ENCODE assay signal across 9 cellular contexts in the genomic region with DNA sequence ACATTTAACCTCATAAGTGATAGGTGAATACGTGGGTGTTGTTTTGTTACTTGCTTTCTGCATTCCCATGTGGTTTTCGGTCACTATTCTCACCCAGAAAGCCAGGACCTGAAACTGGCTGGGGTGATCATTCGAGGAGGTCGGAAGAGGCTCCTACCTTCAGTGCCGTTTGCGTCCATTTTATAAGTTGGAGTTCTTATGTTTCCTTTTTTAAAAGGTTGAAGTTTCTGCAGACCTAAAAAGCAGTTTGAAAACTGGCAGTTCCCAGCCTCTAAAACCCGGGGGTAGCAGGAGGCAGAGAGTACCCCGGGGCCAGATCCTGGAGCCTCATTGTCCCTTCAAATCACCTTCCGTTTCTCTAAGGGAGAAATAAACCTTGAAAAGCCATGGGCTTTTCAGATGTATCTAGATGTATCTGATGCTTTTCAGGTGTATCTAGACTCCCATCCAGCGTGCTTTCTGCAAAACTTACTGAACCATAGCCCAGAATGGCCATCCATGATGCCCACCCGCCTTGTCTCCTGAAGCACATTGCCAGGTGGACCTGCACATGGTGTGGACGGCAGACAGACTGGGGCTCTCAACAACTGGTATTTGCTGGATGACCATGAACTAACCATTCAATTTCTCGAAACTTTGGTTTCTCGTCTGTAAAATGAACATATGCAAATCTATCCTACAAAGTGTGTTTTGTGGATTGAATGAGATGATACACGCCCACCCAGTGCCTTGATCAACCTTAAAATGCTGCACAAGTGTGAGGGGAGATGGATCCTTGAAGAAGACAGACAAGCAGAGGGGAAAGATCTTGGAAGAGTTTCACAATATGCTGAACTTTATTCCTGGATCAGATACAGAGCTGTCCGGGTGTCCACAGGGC. TPM values are rescaled to one million over a fixed set of nuclear protein-coding genes. Genes with fewer than 3 reads are reported as not detected.
DNase-seq lines count a peak whose midpoint lies in the region; ATAC-seq lines count a peak whose summit lies in the region.
"Had no signal": no experiment of that assay in that cellular context is flagged by ENCODE, and none has a peak within 500 bp of the region (broad histone marks: within the 10 kb centered on the region; RNA-seq: fewer than 3 reads in every experiment).

No MANE protein-coding gene starts in this region.

- H3K36me3 Mint-ChIP-seq in activated CD4-positive, alpha-beta memory T cell treated with anti-CD3 and anti-CD28 coated beads for 36 hours = peaks cover 58% of the 10 kb centered on the region
- H3K36me3 Mint-ChIP-seq in stimulated activated naive B cell treated with anti-CD40 and anti-IgM and Interleukin-4, amounts not matched to agents 10 μg/mL and 1 μg/mL and 100 μg/mL, for 72 hours = peaks cover 64 to 75% of the 10 kb centered on the region in 2 donors

- intact Hi-C loops in activated CD4-positive, alpha-beta memory T cell treated with anti-CD3 and anti-CD28 coated beads for 36 hours (cut with micrococcal nuclease) = loop anchor here (1.0 to 5.0 kb wide), 4 partner anchors 10 to 197 kb away; a partner anchor contains a TSS
- intact Hi-C loops in left cardiac atrium (cut with DNase I) = no loop called here

- no peak overlapping the region for H3K4me3 ChIP-seq in H7 (ENCODE audit: insufficient read depth, low read depth, low read length)

- DNase-seq in H7 (peak; percentile 16), left cardiac atrium (peak; percentile 8), kidney tubule cell (ENCODE audit: low spot score) (no peak), GM19238 (ENCODE audit: insufficient read length, low spot score) (no peak)
- DNase-seq in activated CD4-positive, alpha-beta memory T cell treated with anti-CD3 and anti-CD28 coated beads for 36 hours = peak; percentile 57
- no peak for DNase-seq in stimulated activated naive B cell treated with anti-CD40 and anti-IgM and Interleukin-4, amounts not matched to agents 10 μg/mL and 1 μg/mL and 100 μg/mL, for 72 hours
- DNase-seq: SHP77 treated with DMSO at 0.1 percent for 48 hours had no signal

- CTCF ChIA-PET in activated CD4-positive, alpha-beta memory T cell treated with anti-CD3 and anti-CD28 coated beads for 36 hours (lab: Charles Lee) = interaction anchor here (1.6 kb wide), 1 partner anchor 32 kb away, joined by 4 read pairs; no protein-coding TSS in a partner anchor

- H3K9me3 Mint-ChIP-seq in activated CD4-positive, alpha-beta memory T cell treated with anti-CD3 and anti-CD28 coated beads for 36 hours = no peaks in the 10 kb centered on the region
- H3K9me3 Mint-ChIP-seq in stimulated activated naive B cell treated with anti-CD40 and anti-IgM and Interleukin-4, amounts not matched to agents 10 μg/mL and 1 μg/mL and 100 μg/mL, for 72 hours = no peaks in the 10 kb centered on the region

- H3K27ac Mint-ChIP-seq in activated CD4-positive, alpha-beta memory T cell treated with anti-CD3 and anti-CD28 coated beads for 36 hours = peak overlapping the region; percentile 99
- peak overlapping the region; percentile 99 for H3K27ac Mint-ChIP-seq in stimulated activated naive B cell treated with anti-CD40 and anti-IgM and Interleukin-4, amounts not matched to agents 10 μg/mL and 1 μg/mL and 100 μg/mL, for 72 hours

- POLR2A ChIA-PET in activated CD4-positive, alpha-beta memory T cell treated with anti-CD3 and anti-CD28 coated beads for 36 hours (lab: Charles Lee) = interaction anchor here (1.3 to 4.4 kb wide), 6 partner anchors 9 to 59 kb away, joined by 6 to 50 read pairs (median 14); a partner anchor contains a TSS

- H3K36me3 ChIP-seq in H7 (replicated peaks; ENCODE audit: control insufficient read depth, insufficient read depth, low read length) = no peaks in the 10 kb centered on the region

- no peaks in the 10 kb centered on the region for H3K27me3 Mint-ChIP-seq in activated CD4-positive, alpha-beta memory T cell treated with anti-CD3 and anti-CD28 coated beads for 36 hours
- no peaks in the 10 kb centered on the region for H3K27me3 Mint-ChIP-seq in stimulated activated naive B cell treated with anti-CD40 and anti-IgM and Interleukin-4, amounts not matched to agents 10 μg/mL and 1 μg/mL and 100 μg/mL, for 72 hours

- peaks cover 35% of the 10 kb centered on the region for H3K27me3 ChIP-seq in H7 (ENCODE audit: control insufficient read depth, insufficient read depth, low read length)

- H3K4me1 Mint-ChIP-seq in activated CD4-positive, alpha-beta memory T cell treated with anti-CD3 and anti-CD28 coated beads for 36 hours (ENCODE audit: low read depth) = peaks cover 64% of the 10 kb centered on the region
- peaks cover 55 to 88% of the 10 kb centered on the region in 2 donors for H3K4me1 Mint-ChIP-seq in stimulated activated naive B cell treated with anti-CD40 and anti-IgM and Interleukin-4, amounts not matched to agents 10 μg/mL and 1 μg/mL and 100 μg/mL, for 72 hours

- ATAC-seq in left cardiac atrium (no peak), GM21381 (IDR thresholded peaks at IDR 0.05; ENCODE audit: unreplicated experiment) (no peak), GM18868 (IDR thresholded peaks at IDR 0.05; ENCODE audit: unreplicated experiment) (no peak)
- no peak for ATAC-seq in stimulated activated naive B cell treated with anti-CD40 and anti-IgM and Interleukin-4, amounts not matched to agents 10 μg/mL and 1 μg/mL and 100 μg/mL, for 72 hours (replicated peaks)

- H3K4me3 Mint-ChIP-seq in activated CD4-positive, alpha-beta memory T cell treated with anti-CD3 and anti-CD28 coated beads for 36 hours = peak overlapping the region; percentile 96
- H3K4me3 Mint-ChIP-seq in stimulated activated naive B cell treated with anti-CD40 and anti-IgM and Interleukin-4, amounts not matched to agents 10 μg/mL and 1 μg/mL and 100 μg/mL, for 72 hours = peak overlapping the region; percentile 98 to 99

RNA-seq across cellular contexts. Expression of a gene that starts 1.3 kb away (rescaled TPM):
- total RNA-seq in H7 (2014; rRNA removed; shearing (Covaris generic)) = 0.80 and 0.85 TPM in 2 replicates
- total RNA-seq in activated CD4-positive, alpha-beta memory T cell treated with anti-CD3 and anti-CD28 coated beads for 36 hours = 100 to 1,000 TPM; 151 to 167 TPM
- 10 to 100 TPM; 14.2 to 31.5 TPM for total RNA-seq in left cardiac atrium

RNA-seq across cellular contexts. Expression of a gene that starts 28.9 kb away (rescaled TPM):
- not detected in 2 replicates for total RNA-seq in H7 (2014; rRNA removed; shearing (Covaris generic))
- total RNA-seq in activated CD4-positive, alpha-beta memory T cell treated with anti-CD3 and anti-CD28 coated beads for 36 hours = not detected
- total RNA-seq in left cardiac atrium = under 1 TPM; 0.16 to 0.65 TPM

RNA-seq across cellular contexts. Expression of a gene that starts 58.7 kb away (rescaled TPM):
- total RNA-seq in H7 (2014; rRNA removed; shearing (Covaris generic)) = 27.1 and 30.1 TPM in 2 replicates
- 100 to 1,000 TPM; 159 TPM for total RNA-seq in activated CD4-positive, alpha-beta memory T cell treated with anti-CD3 and anti-CD28 coated beads for 36 hours
- total RNA-seq in left cardiac atrium = 100 to 1,000 TPM; 105 to 113 TPM

Comparison
In these comparisons a context has a peak if more than half of its experiments do, and no peak if none do; other contexts are left out.
1. DNase-seq: peak in H7 (single experiment), activated CD4-positive, alpha-beta memory T cell treated with anti-CD3 and anti-CD28 coated beads for 36 hours (single experiment) and left cardiac atrium (single experiment); none in stimulated activated naive B cell treated with anti-CD40 and anti-IgM and Interleukin-4, amounts not matched to agents 10 μg/mL and 1 μg/mL and 100 μg/mL, for 72 hours (single experiment), kidney tubule cell (single experiment) and GM19238 (single experiment).